In the genomic region with DNA sequence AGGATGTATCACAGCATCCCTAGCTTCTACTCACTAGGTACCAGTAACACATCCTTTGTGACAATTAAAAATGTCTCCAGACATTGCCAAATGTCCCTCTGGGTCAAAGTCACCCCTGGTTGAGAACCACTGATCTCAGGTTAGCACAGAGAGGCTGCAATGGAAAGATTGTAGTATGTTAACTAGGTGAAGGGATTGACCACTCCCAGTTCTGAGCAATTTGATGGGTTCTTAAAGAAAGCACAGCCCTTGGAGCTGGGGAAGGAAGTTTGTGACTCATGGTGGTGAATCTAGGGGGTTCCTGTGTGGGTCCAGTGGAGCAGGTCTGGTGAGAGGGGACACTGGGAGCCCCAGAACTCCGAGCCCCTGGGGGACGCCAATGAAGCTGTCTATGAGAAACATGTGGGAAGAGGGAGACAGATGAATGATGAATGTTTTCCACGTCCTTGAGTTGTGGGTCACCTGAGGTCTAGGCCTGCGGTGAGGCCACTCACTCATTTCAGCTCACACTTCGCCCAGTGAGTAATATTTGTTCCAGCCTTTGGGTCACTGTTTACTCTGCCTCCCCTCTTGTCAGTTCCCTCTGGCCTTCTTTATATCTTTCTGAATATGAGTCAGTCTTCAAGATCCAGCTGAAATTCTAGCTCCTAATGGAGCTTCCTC, we compare ENCODE assay signal across 12 cellular contexts.
DNase-seq lines count a peak whose midpoint lies in the region; ATAC-seq, FAIRE-seq and TF ChIP-seq lines count a peak whose summit lies in the region.
"Had no signal": no experiment of that assay in that cellular context is flagged by ENCODE, and none has a peak within 500 bp of the region (broad histone marks: within the 10 kb centered on the region; RNA-seq: fewer than 3 reads in every experiment).

No MANE protein-coding gene starts in this region.

- H3K4me1 ChIP-seq in HepG2 (ENCODE audit: insufficient read depth, low read length) (peaks cover 78% of the 10 kb centered on the region), right lobe of liver (peaks cover 0 to 23% (median 4%) of the 10 kb centered on the region in 4 donors), left lung (peaks cover 13 to 32% of the 10 kb centered on the region in 2 donors), vagina (peaks cover 35% of the 10 kb centered on the region), foreskin keratinocyte (no peaks in the 10 kb centered on the region)
- H3K4me1 ChIP-seq: parathyroid adenoma had no signal

- TF ChIP-seq EP300 in HepG2 (IDR thresholded peaks at IDR 0.05; ENCODE audit: low read depth in 2 of 2, low read length in 2 of 2) (peak; percentile 79 to 98), HepG2 (CRISPR knock-in tag; IDR thresholded peaks at IDR 0.05; ENCODE audit: borderline replicate concordance) (peak; percentile 96)

- TF ChIP-seq CTCF in HepG2 (CRISPR knock-in tag; IDR thresholded peaks at IDR 0.05) (0 out of 2 replicates have a peak, but pooled peaks have one; percentile 17), right lobe of liver (IDR thresholded peaks at IDR 0.05) (no peak), astrocyte of the cerebellum (IDR thresholded peaks at IDR 0.05; ENCODE audit: low read depth, low read length, missing control alignments) (no peak), left lung (IDR thresholded peaks at IDR 0.05) (no peak), vagina (IDR thresholded peaks at IDR 0.05) (no peak), foreskin keratinocyte (conservative IDR thresholded peaks at IDR 0.05) (no peak)

- FAIRE-seq in HepG2 (lab: Jason Lieb, UNC) = no peak
- FAIRE-seq: D721Med, endothelial cell of umbilical vein had no signal

- no peaks in the 10 kb centered on the region for H3K27me3 ChIP-seq in HepG2 (ENCODE audit: control insufficient read depth in 1 of 2, insufficient read depth in 2 of 2, low read length in 2 of 2)
- H3K27me3 ChIP-seq in right lobe of liver = no peaks in the 10 kb centered on the region
- H3K27me3 ChIP-seq in left lung = no peaks in the 10 kb centered on the region
- no peaks in the 10 kb centered on the region for H3K27me3 ChIP-seq in vagina
- no peaks in the 10 kb centered on the region for H3K27me3 ChIP-seq in foreskin keratinocyte

- CTCF ChIA-PET in HepG2 (lab: Yijun Ruan, JAX; ENCODE audit: low intra/inter-chr PET ratio, low total read pairs) = no interaction called here

- intact Hi-C loops in HepG2 (cut with micrococcal nuclease; ENCODE audit: unreplicated experiment) (no loop called here), right lobe of liver (cut with DNase I) (no loop called here), left lung (cut with DNase I) (loop anchor here in 1 of 2 donors (5.0 kb wide), 1 partner anchor 111 kb away; no protein-coding TSS in a partner anchor), vagina (cut with DNase I) (loop anchor here (5.0 to 10.0 kb wide), 2 partner anchors 199 to 368 kb away; a partner anchor contains a TSS)

- H3K9me3 ChIP-seq in HepG2 (ENCODE audit: low read length) (no peaks in the 10 kb centered on the region), right lobe of liver (no peaks in the 10 kb centered on the region), left lung (no peaks in the 10 kb centered on the region), vagina (no peaks in the 10 kb centered on the region)

- H3K79me2 ChIP-seq in HepG2 (ENCODE audit: insufficient read depth, low read length) = peaks cover 2% of the 10 kb centered on the region
- H3K79me2 ChIP-seq: parathyroid adenoma had no signal

- in situ Hi-C loops in HepG2 (cut with HindIII; ENCODE audit: extremely low pct_ligation_motif_present, low pct_unique_long_range_greater_than_20kb) (loop anchor here (5.0 to 10.0 kb wide), 2 partner anchors 262 to 371 kb away; a partner anchor contains a TSS), astrocyte of the cerebellum (cut with HindIII; ENCODE audit: low sequenced_read_pairs) (no loop called here)

- POLR2A ChIA-PET in HepG2 (lab: Yijun Ruan, JAX) = interaction anchor here (0.6 to 3.0 kb wide), 17 partner anchors 9 to 948 kb away, joined by 3 to 36 read pairs (median 6); a partner anchor contains a TSS

- H3K36me3 ChIP-seq in HepG2 (replicated peaks in 1 of 2; ENCODE audit: control insufficient read depth in 1 of 2, insufficient read depth in 2 of 2, low read length in 2 of 2) (no peaks in the 10 kb centered on the region), right lobe of liver (no peaks in the 10 kb centered on the region), left lung (no peaks in the 10 kb centered on the region), vagina (no peaks in the 10 kb centered on the region)

- H3K4me3 ChIP-seq in HepG2 (replicated peaks in 1 of 3; ENCODE audit: insufficient read depth in 1 of 3, low read depth in 2 of 3, low read length in 3 of 3) (peak overlapping the region in 1 of 3 experiments; percentile 27; a peak in 1 of 6 replicates), right lobe of liver (no peak overlapping the region), astrocyte of the cerebellum (ENCODE audit: low read depth, low read length) (no peak overlapping the region), left lung (no peak overlapping the region), vagina (no peak overlapping the region)

- H3K27ac ChIP-seq in HepG2 (ENCODE audit: extremely low read length, insufficient read depth, low read length) (peak overlapping the region; percentile 96), right lobe of liver (peak overlapping the region in 1 of 3 donors; percentile 97), left lung (peak overlapping the region; percentile 70 to 73), vagina (peak overlapping the region; percentile 62), foreskin keratinocyte (no peak overlapping the region)
- H3K27ac ChIP-seq: parathyroid adenoma had no signal

- DNase-seq in HepG2 (ENCODE audit: low spot score) (peak; percentile 92), right lobe of liver (no peak), astrocyte of the cerebellum (ENCODE audit: low read depth) (peak; percentile 58), left lung (no peak), vagina (ENCODE audit: extremely low spot score in 2 of 2) (no peak), mucosa of gallbladder (ENCODE audit: low spot score) (no peak), foreskin keratinocyte (no peak)
- DNase-seq: NCI-H82 had no signal

- peak overlapping the region; percentile 52 for H3K4me2 ChIP-seq in HepG2 (ENCODE audit: low read depth, low read length)

- H3K9ac ChIP-seq in HepG2 (ENCODE audit: insufficient read depth, low read depth, low read length) = peak overlapping the region; percentile 63
- H3K9ac ChIP-seq: parathyroid adenoma had no signal

- TF ChIP-seq RAD21 in HepG2 (CRISPR knock-in tag; IDR thresholded peaks at IDR 0.05) = no peak

- TF ChIP-seq POLR2A in HepG2 (IDR thresholded peaks at IDR 0.05; ENCODE audit: insufficient read depth in 1 of 2, low read depth in 2 of 2, low read length in 2 of 2) (no peak), right lobe of liver (IDR thresholded peaks at IDR 0.05) (no peak), vagina (IDR thresholded peaks at IDR 0.05) (no peak)

- BruUV-seq in HepG2 (replicated peaks; lab: Mats Ljungman, UMichigan) = no TSS peak

- 4% methylated on average over 5 of the region's 5 CpGs for WGBS in HepG2 (ENCODE audit: low lambda C conversion rate)
- no CpG with 5 or more reads among the region's 5 CpGs for WGBS in right lobe of liver (ENCODE audit: insufficient coverage, low coverage, low lambda C conversion rate, missing lambda C conversion rate)

- H4K20me1 ChIP-seq in HepG2 (ENCODE audit: insufficient read depth, low read length) = no peaks in the 10 kb centered on the region

- no peak overlapping the region for H2AFZ ChIP-seq in HepG2 (ENCODE audit: low read length)
- H2AFZ ChIP-seq: parathyroid adenoma had no signal

- ATAC-seq in HepG2 (peak; percentile 72), right lobe of liver (no peak), left lung (peak; percentile 60), esophagus mucosa (no peak), foreskin keratinocyte (no peak)

TF ChIP-seq in HepG2, 621 proteins besides CTCF, POLR2A, EP300 and RAD21 (continues in another document):
- TF ChIP-seq ZNF775 (CRISPR knock-in tag; IDR thresholded peaks at IDR 0.05; ENCODE audit: borderline replicate concordance) (no peak), AGO1 (IDR thresholded peaks at IDR 0.05; ENCODE audit: low read depth, low read length, poor library complexity, severe bottlenecking) (no peak), FOXO1 (CRISPR knock-in tag; IDR thresholded peaks at IDR 0.05) (peak; percentile 94), FOXA3 (CRISPR knock-in tag; IDR thresholded peaks at IDR 0.05) (peak; percentile 92), REL (CRISPR knock-in tag; conservative IDR thresholded peaks at IDR 0.05) (no peak)
- TF ChIP-seq, protein P1, sequence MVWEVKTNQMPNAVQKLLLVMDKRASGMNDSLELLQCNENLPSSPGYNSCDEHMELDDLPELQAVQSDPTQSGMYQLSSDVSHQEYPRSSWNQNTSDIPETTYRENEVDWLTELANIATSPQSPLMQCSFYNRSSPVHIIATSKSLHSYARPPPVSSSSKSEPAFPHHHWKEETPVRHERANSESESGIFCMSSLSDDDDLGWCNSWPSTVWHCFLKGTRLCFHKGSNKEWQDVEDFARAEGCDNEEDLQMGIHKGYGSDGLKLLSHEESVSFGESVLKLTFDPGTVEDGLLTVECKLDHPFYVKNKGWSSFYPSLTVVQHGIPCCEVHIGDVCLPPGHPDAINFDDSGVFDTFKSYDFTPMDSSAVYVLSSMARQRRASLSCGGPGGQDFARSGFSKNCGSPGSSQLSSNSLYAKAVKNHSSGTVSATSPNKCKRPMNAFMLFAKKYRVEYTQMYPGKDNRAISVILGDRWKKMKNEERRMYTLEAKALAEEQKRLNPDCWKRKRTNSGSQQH (CRISPR knock-in tag; IDR thresholded peaks at IDR 0.05; ENCODE audit: low read depth) = no peak
- TF ChIP-seq, protein P2, sequence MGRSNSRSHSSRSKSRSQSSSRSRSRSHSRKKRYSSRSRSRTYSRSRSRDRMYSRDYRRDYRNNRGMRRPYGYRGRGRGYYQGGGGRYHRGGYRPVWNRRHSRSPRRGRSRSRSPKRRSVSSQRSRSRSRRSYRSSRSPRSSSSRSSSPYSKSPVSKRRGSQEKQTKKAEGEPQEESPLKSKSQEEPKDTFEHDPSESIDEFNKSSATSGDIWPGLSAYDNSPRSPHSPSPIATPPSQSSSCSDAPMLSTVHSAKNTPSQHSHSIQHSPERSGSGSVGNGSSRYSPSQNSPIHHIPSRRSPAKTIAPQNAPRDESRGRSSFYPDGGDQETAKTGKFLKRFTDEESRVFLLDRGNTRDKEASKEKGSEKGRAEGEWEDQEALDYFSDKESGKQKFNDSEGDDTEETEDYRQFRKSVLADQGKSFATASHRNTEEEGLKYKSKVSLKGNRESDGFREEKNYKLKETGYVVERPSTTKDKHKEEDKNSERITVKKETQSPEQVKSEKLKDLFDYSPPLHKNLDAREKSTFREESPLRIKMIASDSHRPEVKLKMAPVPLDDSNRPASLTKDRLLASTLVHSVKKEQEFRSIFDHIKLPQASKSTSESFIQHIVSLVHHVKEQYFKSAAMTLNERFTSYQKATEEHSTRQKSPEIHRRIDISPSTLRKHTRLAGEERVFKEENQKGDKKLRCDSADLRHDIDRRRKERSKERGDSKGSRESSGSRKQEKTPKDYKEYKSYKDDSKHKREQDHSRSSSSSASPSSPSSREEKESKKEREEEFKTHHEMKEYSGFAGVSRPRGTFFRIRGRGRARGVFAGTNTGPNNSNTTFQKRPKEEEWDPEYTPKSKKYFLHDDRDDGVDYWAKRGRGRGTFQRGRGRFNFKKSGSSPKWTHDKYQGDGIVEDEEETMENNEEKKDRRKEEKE (IDR thresholded peaks at IDR 0.05) = no peak

Comparison
In these comparisons a context has a peak if more than half of its experiments do, and no peak if none do; other contexts are left out.
1. ATAC-seq: peak in HepG2 (single experiment) and left lung (single experiment); none in right lobe of liver (0 of 4), esophagus mucosa (single experiment) and foreskin keratinocyte (single experiment).
2. DNase-seq: peak in HepG2 (single experiment) and astrocyte of the cerebellum (single experiment); none in right lobe of liver (0 of 3), left lung (0 of 2), vagina (0 of 2), mucosa of gallbladder (single experiment) and foreskin keratinocyte (0 of 2).